In the genomic region with DNA sequence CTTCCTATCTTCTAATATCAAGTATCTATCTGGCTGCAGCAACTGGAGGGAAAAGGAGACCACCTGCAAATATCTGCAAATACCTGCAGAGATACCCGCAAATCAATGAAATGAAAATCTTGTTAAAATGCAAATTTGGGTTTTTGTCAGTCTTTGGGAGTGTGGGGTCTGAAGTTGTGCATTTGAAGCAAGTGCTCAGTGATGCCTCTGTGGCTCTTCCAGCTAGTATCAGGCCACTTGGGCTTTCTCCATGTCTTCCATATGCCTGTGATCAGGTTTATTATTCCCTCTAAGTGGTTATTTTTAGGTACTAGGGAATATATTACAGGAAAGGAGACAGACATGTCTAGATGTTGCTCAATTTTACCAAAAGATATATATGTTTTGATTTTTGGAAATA, we compare ENCODE assay signal across 25 cellular contexts.
"Had no signal": no experiment of that assay in that cellular context is flagged by ENCODE, and none has a peak within 500 bp of the region (broad histone marks: within the 10 kb centered on the region; RNA-seq: fewer than 3 reads in every experiment).

No MANE protein-coding gene starts in this region.

- H3K4me3 ChIP-seq: colonic mucosa, coronary artery, dorsolateral prefrontal cortex, esophagus muscularis mucosa, esophagus squamous epithelium, gastrocnemius medialis, gastroesophageal sphincter, heart left ventricle, heart right ventricle had no signal

- H3K27ac ChIP-seq: colonic mucosa, coronary artery, dorsolateral prefrontal cortex, epithelial cell of prostate, esophagus muscularis mucosa, esophagus squamous epithelium, foreskin keratinocyte, gastrocnemius medialis, gastroesophageal sphincter, heart left ventricle, heart right ventricle had no signal

- H3K27ac Mint-ChIP-seq: dendritic cell treated with granulocyte-macrophage colony-stimulating factor and Interleukin-4, amounts not matched to agents 40 ng/mL and 50 ng/mL, for 4 days; effector memory CD8-positive, alpha-beta T cell; endodermal cell had no signal

- H3K27me3 Mint-ChIP-seq: dendritic cell treated with granulocyte-macrophage colony-stimulating factor and Interleukin-4, amounts not matched to agents 40 ng/mL and 50 ng/mL, for 4 days; effector memory CD8-positive, alpha-beta T cell had no signal

- H3K27me3 ChIP-seq: colonic mucosa, dorsolateral prefrontal cortex, esophagus muscularis mucosa, esophagus squamous epithelium, foreskin keratinocyte, gastrocnemius medialis, gastroesophageal sphincter, heart left ventricle, heart right ventricle had no signal

- ATAC-seq: effector memory CD8-positive, alpha-beta T cell; esophagus mucosa; foreskin keratinocyte; gastrocnemius medialis; gastroesophageal sphincter; heart left ventricle; heart right ventricle had no signal

- H3K36me3 ChIP-seq: colonic mucosa, esophagus muscularis mucosa, esophagus squamous epithelium, gastrocnemius medialis, gastroesophageal sphincter, heart left ventricle, heart right ventricle had no signal

- H3K4me1 ChIP-seq: colonic mucosa, esophagus muscularis mucosa, esophagus squamous epithelium, foreskin keratinocyte, gastrocnemius medialis, gastroesophageal sphincter, heart left ventricle, heart right ventricle had no signal

- H3K4me3 Mint-ChIP-seq: dendritic cell treated with granulocyte-macrophage colony-stimulating factor and Interleukin-4, amounts not matched to agents 40 ng/mL and 50 ng/mL, for 4 days; effector memory CD8-positive, alpha-beta T cell; endodermal cell had no signal

- DNase-seq: colonic mucosa; cortex of kidney; dermis blood vessel endothelial cell; dorsolateral prefrontal cortex; effector CD4-positive, alpha-beta T cell; effector CD8-positive, alpha-beta T cell; effector memory CD4-positive, alpha-beta T cell; effector memory CD8-positive, alpha-beta T cell; endodermal cell; erythroblast; esophagus squamous epithelium; foreskin fibroblast; foreskin keratinocyte; foreskin melanocyte; gastrocnemius medialis; glutamatergic neuron; head of caudate nucleus; heart left ventricle; heart right ventricle had no signal

- H3K9me3 Mint-ChIP-seq: dendritic cell treated with granulocyte-macrophage colony-stimulating factor and Interleukin-4, amounts not matched to agents 40 ng/mL and 50 ng/mL, for 4 days; endodermal cell had no signal

- H3K9me3 ChIP-seq: colonic mucosa, esophagus muscularis mucosa, esophagus squamous epithelium, gastrocnemius medialis, gastroesophageal sphincter, heart left ventricle, heart right ventricle had no signal
